8 cellular contexts compared by ENCODE assay signal in the genomic region with DNA sequence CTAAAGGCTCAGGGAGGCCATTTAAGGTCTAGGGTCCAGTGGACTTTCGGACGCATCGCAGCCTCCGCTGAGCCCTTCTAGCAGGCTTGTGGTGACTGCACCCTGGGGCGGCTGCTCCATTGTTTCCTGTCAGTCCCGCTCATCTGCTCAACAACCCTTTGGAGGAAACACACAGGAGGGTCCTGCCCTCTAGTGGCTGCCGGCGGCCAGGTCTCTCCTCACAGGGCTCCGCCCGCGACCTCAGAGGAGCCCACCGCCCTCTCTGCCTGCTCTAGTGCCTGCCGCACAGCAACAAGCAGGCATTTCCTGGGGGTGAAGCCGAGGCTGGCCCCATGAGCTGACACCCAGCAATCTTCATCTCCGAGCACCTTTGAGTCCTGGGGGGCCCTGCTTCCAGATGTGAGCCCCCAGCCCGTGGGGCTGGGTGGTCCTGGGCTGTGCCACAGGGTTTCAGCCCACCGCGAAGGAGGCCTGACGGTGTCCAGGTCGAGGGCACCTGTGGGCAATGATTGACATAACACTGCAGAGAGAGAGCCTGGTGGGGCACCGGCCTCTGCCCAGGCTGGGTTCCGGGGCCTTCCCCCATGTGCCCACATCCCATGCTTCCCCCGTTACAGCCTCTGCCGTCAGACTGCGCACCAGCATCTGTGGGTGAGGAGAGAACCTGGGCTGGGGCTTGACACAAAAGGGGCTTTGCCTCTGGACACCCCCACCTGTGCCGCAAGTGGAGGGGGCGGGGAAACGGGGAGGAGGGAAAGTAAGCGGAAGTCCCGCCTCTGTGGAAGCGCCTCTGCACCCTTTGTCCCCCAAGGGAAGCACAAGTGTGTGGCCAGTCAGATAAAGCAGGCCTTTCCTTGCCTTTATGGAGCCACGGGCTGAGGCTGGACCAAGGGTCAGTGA. TPM values are rescaled to one million over a fixed set of nuclear protein-coding genes. Genes with fewer than 3 reads are reported as not detected.
DNase-seq lines count a peak whose midpoint lies in the region; ATAC-seq and TF ChIP-seq lines count a peak whose summit lies in the region.

No MANE protein-coding gene starts in this region.

- H3K4me3 ChIP-seq in IMR-90 (ENCODE audit: insufficient read depth, low read depth, low read length) = no peak overlapping the region
- H3K4me3 ChIP-seq in foreskin fibroblast (ENCODE audit: low read depth in 1 of 2, low read length in 2 of 2) = peak overlapping the region; percentile 43 to 47
- peak overlapping the region; percentile 4 for H3K4me3 ChIP-seq in neuron (ENCODE audit: low read length)
- peak overlapping the region; percentile 72 to 93 (median 74) for H3K4me3 ChIP-seq in stomach

- POLR2A ChIA-PET in IMR-90 (lab: Charles Lee; ENCODE audit: unreplicated experiment) = no interaction called here

- no peak overlapping the region for H3K27ac ChIP-seq in IMR-90 (ENCODE audit: insufficient read depth, low read length)
- H3K27ac ChIP-seq in stomach = peak overlapping the region; percentile 38 to 83 (median 75)

- peaks cover 8% of the 10 kb centered on the region for H3K4me1 Mint-ChIP-seq in activated T-helper 17 cell treated with anti-CD3 and anti-CD28 coated beads, Interleukin-2, amount 50 U/mL, for 72 hours

- H3K36me3 Mint-ChIP-seq in activated T-helper 17 cell treated with anti-CD3 and anti-CD28 coated beads, Interleukin-2, amount 50 U/mL, for 72 hours (ENCODE audit: low read depth) = no peaks in the 10 kb centered on the region

- peak; percentile 82 for TF ChIP-seq RAD21 in IMR-90 (IDR thresholded peaks at IDR 0.05; ENCODE audit: low read length)

- peak; percentile 82 for ATAC-seq in GM21528 (IDR thresholded peaks at IDR 0.05; ENCODE audit: low FRiP score, unreplicated experiment)
- peak; percentile 97 for ATAC-seq in IMR-90 (ENCODE audit: low read depth)
- peak; percentile 96 for ATAC-seq in activated T-helper 17 cell treated with anti-CD3 and anti-CD28 coated beads, Interleukin-2, amount 50 U/mL, for 72 hours (replicated peaks)

- peak overlapping the region; percentile 72; the same call in 1 of the 2 replicates for H3K4ac ChIP-seq in IMR-90 (ENCODE audit: low read depth, low read length)

- dilution Hi-C loops in IMR-90 (cut with HindIII; ENCODE audit: low sequenced_read_pairs, unreplicated experiment) = no loop called here

- WGBS in IMR-90 (ENCODE audit: extremely low coverage in 2 of 2, insufficient read length in 1 of 2), 2 experiments = 5% methylated on average over 13 of the region's 32 CpGs; no CpG with 5 or more reads in 1 of the 2 experiments
- 0 to 3% (median 1%) methylated on average over 12 to 32 of the region's 32 CpGs for WGBS in stomach, 5 donors

- intact Hi-C loops in IMR-90 (cut with micrococcal nuclease) (loop anchor here (1.0 kb wide), 2 partner anchors 222 to 331 kb away; no protein-coding TSS in a partner anchor), stomach (cut with DNase I; ENCODE audit: low total_unique reads) (loop anchor here (10.0 kb wide), 2 partner anchors 218 to 328 kb away; no protein-coding TSS in a partner anchor)

- peak overlapping the region; percentile 60 to 80 for H4K8ac ChIP-seq in IMR-90 (ENCODE audit: low read depth in 2 of 2, low read length in 2 of 2)

- in situ Hi-C loops in IMR-90 (cut with MboI; ENCODE audit: low sequenced_read_pairs) = loop anchor here (10.0 kb wide), 1 partner anchor 328 kb away; no protein-coding TSS in a partner anchor

- TF ChIP-seq POLR2A in IMR-90 (IDR thresholded peaks at IDR 0.05; ENCODE audit: low read depth, low read length) = no peak
- no peak for TF ChIP-seq POLR2A in stomach (IDR thresholded peaks at IDR 0.05)

- H3K56ac ChIP-seq in IMR-90 (ENCODE audit: extremely low read depth, insufficient read depth, low read length) = no peak overlapping the region

- H3K27ac Mint-ChIP-seq in activated T-helper 17 cell treated with anti-CD3 and anti-CD28 coated beads, Interleukin-2, amount 50 U/mL, for 72 hours = peak overlapping the region; percentile 93

- no peaks in the 10 kb centered on the region for H4K20me1 ChIP-seq in IMR-90 (ENCODE audit: insufficient read depth, low read length)

- TF ChIP-seq CTCF in IMR-90 (conservative IDR thresholded peaks at IDR 0.05; ENCODE audit: low read depth, low read length) = peak; percentile 81
- peak; percentile 94 for TF ChIP-seq CTCF in foreskin fibroblast (IDR thresholded peaks at IDR 0.05; ENCODE audit: low read depth, low read length)
- TF ChIP-seq CTCF in stomach (IDR thresholded peaks at IDR 0.05) = peak in 6 of 7 experiments; percentile 16 to 95 (median 90)

- no peaks in the 10 kb centered on the region for H3K9me3 Mint-ChIP-seq in activated T-helper 17 cell treated with anti-CD3 and anti-CD28 coated beads, Interleukin-2, amount 50 U/mL, for 72 hours

- H2AFZ ChIP-seq in IMR-90 (replicated peaks; ENCODE audit: low read length, poor library complexity) (peak overlapping the region; percentile 96), neuron (ENCODE audit: low read depth, low read length) (peak overlapping the region; percentile 32)

- 0 out of 2 replicates have a peak overlapping the region, but pooled peaks have one; percentile 31 for H4K91ac ChIP-seq in IMR-90 (ENCODE audit: insufficient read depth, low read depth, low read length)

- H2BK5ac ChIP-seq in IMR-90 (ENCODE audit: low read depth, low read length, poor library complexity, severe bottlenecking) = no peak overlapping the region

- peaks cover 2% of the 10 kb centered on the region; the same call in 1 of the 2 replicates for H3K27me3 ChIP-seq in IMR-90 (ENCODE audit: control insufficient read depth, insufficient read depth, low read length)
- no peaks in the 10 kb centered on the region for H3K27me3 ChIP-seq in neuron (ENCODE audit: insufficient read depth, low read length)
- no peaks in the 10 kb centered on the region for H3K27me3 ChIP-seq in stomach

- H3K9me3 ChIP-seq in IMR-90 (ENCODE audit: control insufficient read depth, insufficient read depth, low read length) (no peaks in the 10 kb centered on the region), neuron (ENCODE audit: low read length) (no peaks in the 10 kb centered on the region), stomach (no peaks in the 10 kb centered on the region)

- H2AK9ac ChIP-seq in IMR-90 (replicated peaks; ENCODE audit: low read depth, low read length, poor library complexity) = peak overlapping the region; percentile 85

- H3K4me3 Mint-ChIP-seq in activated T-helper 17 cell treated with anti-CD3 and anti-CD28 coated beads, Interleukin-2, amount 50 U/mL, for 72 hours = peak overlapping the region; percentile 93

- H3K14ac ChIP-seq in IMR-90 (replicated peaks; ENCODE audit: low read depth, low read length) = 0 out of 2 replicates have a peak overlapping the region, but pooled peaks have one; percentile 61

- no peaks in the 10 kb centered on the region for H3K79me1 ChIP-seq in IMR-90 (ENCODE audit: low read depth in 1 of 2, low read length in 2 of 2)

- CTCF ChIA-PET in IMR-90 (lab: Yijun Ruan, JAX) = no interaction called here

- H3K23ac ChIP-seq in IMR-90 (ENCODE audit: low read depth, low read length) = peak overlapping the region; percentile 37; the same call in 1 of the 2 replicates

- H3K36me3 ChIP-seq in IMR-90 (ENCODE audit: control insufficient read depth, insufficient read depth, low read length) (no peaks in the 10 kb centered on the region), neuron (ENCODE audit: insufficient read depth, low read length) (no peaks in the 10 kb centered on the region), stomach (peaks cover 0 to 9% (median 4%) of the 10 kb centered on the region in 4 donors)

- no peak overlapping the region for H2BK120ac ChIP-seq in IMR-90 (ENCODE audit: low read depth, low read length)

- H3K18ac ChIP-seq in IMR-90 (ENCODE audit: low read depth, low read length) = no peak overlapping the region

- H3K4me1 ChIP-seq in IMR-90 (ENCODE audit: control insufficient read depth, insufficient read depth, low read length) = peaks cover 3% of the 10 kb centered on the region; the same call in 1 of the 2 replicates
- H3K4me1 ChIP-seq in neuron (ENCODE audit: insufficient read depth, low read length) = peaks cover 4% of the 10 kb centered on the region
- peaks cover 6 to 22% (median 20%) of the 10 kb centered on the region in 4 donors for H3K4me1 ChIP-seq in stomach

- no peak overlapping the region for H3K9ac ChIP-seq in IMR-90 (ENCODE audit: low read depth, low read length)

- H4K5ac ChIP-seq in IMR-90 (ENCODE audit: low read depth, low read length) = no peak overlapping the region; the same call in 1 of the 2 replicates

- DNase-seq in DMS53 treated with DMSO at 0.1 percent for 48 hours (lab: John Stamatoyannopoulos, UW; ENCODE audit: unreplicated experiment) (peak; percentile 10), IMR-90 (peak; percentile 63), RPMI7951 (ENCODE audit: low read depth) (peak; percentile 81), foreskin fibroblast (peak; percentile 63 to 88), stomach (peak; percentile 86)

- peak overlapping the region; percentile 63 for H3K4me2 ChIP-seq in IMR-90 (ENCODE audit: low read depth, low read length)

- no peaks in the 10 kb centered on the region for H3K9me1 ChIP-seq in IMR-90 (ENCODE audit: insufficient read depth, low read length)

- H2AK5ac ChIP-seq in IMR-90 (ENCODE audit: low read depth, low read length) = 0 out of 2 replicates have a peak overlapping the region, but pooled peaks have one; percentile 61

- H2BK20ac ChIP-seq in IMR-90 (ENCODE audit: low read depth, low read length) = no peak overlapping the region

- no peak overlapping the region for H2BK15ac ChIP-seq in IMR-90 (ENCODE audit: low read depth, low read length)

- TF ChIP-seq EP300 in stomach (IDR thresholded peaks at IDR 0.05) = no peak

- no peaks in the 10 kb centered on the region for H3K27me3 Mint-ChIP-seq in activated T-helper 17 cell treated with anti-CD3 and anti-CD28 coated beads, Interleukin-2, amount 50 U/mL, for 72 hours

- no TSS peak for BruUV-seq in IMR-90 (replicated peaks; lab: Mats Ljungman, UMichigan)

RNA-seq across cellular contexts. Expression of gene SFMBT1, which starts 27.0 kb away (rescaled TPM):
- total RNA-seq in IMR-90 (2012; rRNA removed) = 1.8 and 3.6 TPM in 2 replicates
- polyA plus RNA-seq in IMR-90 (2012; rRNA removed) = 0.92 and 1.0 TPM in 2 replicates
- polyA plus RNA-seq in IMR-90 (2012; cell fraction: cytosol; rRNA removed) = 0.42 and 0.74 TPM in 2 replicates
- polyA plus RNA-seq in IMR-90 (2012; cell fraction: nucleus; rRNA removed; ENCODE audit: low replicate concordance) = 0.25 and 1.2 TPM in 2 replicates
- 9.3 and 15.6 TPM in 2 replicates for total RNA-seq in RPMI7951 (2014; rRNA removed; shearing (Covaris generic))
- 10 to 100 TPM; 26.1 to 29.9 TPM for total RNA-seq in activated T-helper 17 cell treated with anti-CD3 and anti-CD28 coated beads, Interleukin-2, amount 50 U/mL, for 72 hours
- total RNA-seq in stomach = 10 to 100 TPM in 1 of 5 donors, 1 to 10 TPM in 4; 5.8 to 29.4 (median 7.6) TPM
- polyA plus RNA-seq in stomach = 1 to 10 TPM; 2.7 to 5.0 (median 3.4) TPM

RNA-seq across cellular contexts. Expression of gene RFT1, which starts 57.3 kb away (rescaled TPM):
- 23.5 and 28.6 TPM in 2 replicates for total RNA-seq in IMR-90 (2012; rRNA removed)
- polyA plus RNA-seq in IMR-90 (2012; rRNA removed) = 11.6 and 14.5 TPM in 2 replicates
- polyA plus RNA-seq in IMR-90 (2012; cell fraction: cytosol; rRNA removed) = 10.2 and 10.4 TPM in 2 replicates
- 8.4 and 10.0 TPM in 2 replicates for polyA plus RNA-seq in IMR-90 (2012; cell fraction: nucleus; rRNA removed; ENCODE audit: low replicate concordance)
- total RNA-seq in RPMI7951 (2014; rRNA removed; shearing (Covaris generic)) = 15.7 and 19.6 TPM in 2 replicates
- total RNA-seq in activated T-helper 17 cell treated with anti-CD3 and anti-CD28 coated beads, Interleukin-2, amount 50 U/mL, for 72 hours = 10 to 100 TPM; 24.6 to 42.0 TPM
- 10 to 100 TPM in 2 of 5 donors, 1 to 10 TPM in 2, not detected in 1; 7.0 to 16.8 (median 12.1) TPM for total RNA-seq in stomach
- 1 to 10 TPM; 3.3 to 7.9 (median 3.7) TPM for polyA plus RNA-seq in stomach

Comparison
In these comparisons a context has a peak if more than half of its experiments do, and no peak if none do; other contexts are left out.
1. DNase-seq: peak in every context shown above with its lines; median percentile 86 in stomach; 81 in RPMI7951; 76 in foreskin fibroblast; 63 in IMR-90; 10 in DMS53 treated with DMSO at 0.1 percent for 48 hours.